In genomic region chr5:71586052-71586940, GRCh38 we compare ENCODE assay signal across 8 cellular contexts. TPM values are rescaled to one million over a fixed set of nuclear protein-coding genes. Genes with fewer than 3 reads are reported as not detected.
DNase-seq lines count a peak whose midpoint lies in the region; ATAC-seq and TF ChIP-seq lines count a peak whose summit lies in the region.

No MANE protein-coding gene starts in this region.

- H3K4me3 ChIP-seq in skeletal muscle cell (ENCODE audit: low read depth, low read length) = peak overlapping the region; percentile 77

- H3K36me3 Mint-ChIP-seq in activated CD4-positive, alpha-beta T cell treated with anti-CD3 and anti-CD28 coated beads, Interleukin-2, amount 10 ng/mL, durations not matched to agents 7 days and 5 days (ENCODE audit: low read depth) = peaks cover 5% of the 10 kb centered on the region
- no peaks in the 10 kb centered on the region for H3K36me3 Mint-ChIP-seq in WTC11
- no peaks in the 10 kb centered on the region for H3K36me3 Mint-ChIP-seq in glutamatergic neuron (ENCODE audit: unreplicated experiment)

- peak overlapping the region; percentile 94 for H3K4me3 Mint-ChIP-seq in activated CD4-positive, alpha-beta T cell treated with anti-CD3 and anti-CD28 coated beads, Interleukin-2, amount 10 ng/mL, durations not matched to agents 7 days and 5 days
- H3K4me3 Mint-ChIP-seq in WTC11 (peak overlapping the region; percentile 91), glutamatergic neuron (ENCODE audit: unreplicated experiment) (peak overlapping the region; percentile 98)

- no peaks in the 10 kb centered on the region for H3K27me3 Mint-ChIP-seq in activated CD4-positive, alpha-beta T cell treated with anti-CD3 and anti-CD28 coated beads, Interleukin-2, amount 10 ng/mL, durations not matched to agents 7 days and 5 days
- H3K27me3 Mint-ChIP-seq in WTC11 (ENCODE audit: low read depth) (no peaks in the 10 kb centered on the region), glutamatergic neuron (ENCODE audit: unreplicated experiment) (peaks cover 2% of the 10 kb centered on the region)

- ATAC-seq in WTC11 = peak; percentile 4; the same call in 1 of the 2 replicates

- peak overlapping the region; percentile 99 for H3K27ac Mint-ChIP-seq in activated CD4-positive, alpha-beta T cell treated with anti-CD3 and anti-CD28 coated beads, Interleukin-2, amount 10 ng/mL, durations not matched to agents 7 days and 5 days
- peak overlapping the region; percentile 99 for H3K27ac Mint-ChIP-seq in WTC11
- H3K27ac Mint-ChIP-seq in glutamatergic neuron (ENCODE audit: unreplicated experiment) = peak overlapping the region; percentile 84

- POLR2A ChIA-PET in activated CD4-positive, alpha-beta T cell treated with anti-CD3 and anti-CD28 coated beads, Interleukin-2, amount 10 ng/mL, durations not matched to agents 7 days and 5 days (lab: Charles Lee) = no interaction called here
- POLR2A ChIA-PET in WTC11 (lab: Charles Lee) = interaction anchor here (1.0 kb wide), 2 partner anchors 11 to 15 kb away, joined by 3 read pairs; no protein-coding TSS in a partner anchor

- H3K4me1 Mint-ChIP-seq in activated CD4-positive, alpha-beta T cell treated with anti-CD3 and anti-CD28 coated beads, Interleukin-2, amount 10 ng/mL, durations not matched to agents 7 days and 5 days = peaks cover 33% of the 10 kb centered on the region
- H3K4me1 Mint-ChIP-seq in WTC11 (peaks cover 14% of the 10 kb centered on the region), glutamatergic neuron (ENCODE audit: low read depth, unreplicated experiment) (peaks cover 2% of the 10 kb centered on the region)

- TF ChIP-seq CTCF in WTC11 (IDR thresholded peaks at IDR 0.05) (no peak), glutamatergic neuron (IDR thresholded peaks at IDR 0.05; ENCODE audit: partially characterized antibody, unreplicated experiment) (no peak)

- H3K9me3 Mint-ChIP-seq in activated CD4-positive, alpha-beta T cell treated with anti-CD3 and anti-CD28 coated beads, Interleukin-2, amount 10 ng/mL, durations not matched to agents 7 days and 5 days = no peaks in the 10 kb centered on the region
- peaks cover 4% of the 10 kb centered on the region for H3K9me3 Mint-ChIP-seq in WTC11
- peaks cover 2% of the 10 kb centered on the region for H3K9me3 Mint-ChIP-seq in glutamatergic neuron (ENCODE audit: unreplicated experiment)

- peak; percentile 38 for DNase-seq in activated CD4-positive, alpha-beta T cell treated with anti-CD3 and anti-CD28 coated beads, Interleukin-2, amount 10 ng/mL, durations not matched to agents 7 days and 5 days
- DNase-seq in activated CD4-positive, alpha-beta T cell treated with anti-CD3 and anti-CD28 coated beads for 48 hours = no peak
- DNase-seq in HuH-7.5 (ENCODE audit: low spot score) (peak; percentile 31), WTC11 (ENCODE audit: low spot score) (no peak), glutamatergic neuron (no peak), skeletal muscle cell (ENCODE audit: low read depth) (no peak), HPDE6-E6E7 (ENCODE audit: extremely low spot score) (no peak)
- no peak for DNase-seq in NK-92 treated with Interleukin-12 subunit alpha and Interleukin-12 subunit beta, amount 100 ng/mL, for 24 hours (lab: John Stamatoyannopoulos, UW)

- CTCF ChIA-PET in activated CD4-positive, alpha-beta T cell treated with anti-CD3 and anti-CD28 coated beads, Interleukin-2, amount 10 ng/mL, durations not matched to agents 7 days and 5 days (lab: Charles Lee) = interaction anchor here (0.7 to 5.5 kb wide), 5 partner anchors 11 to 729 kb away, joined by 3 to 47 read pairs (median 3); no protein-coding TSS in a partner anchor
- CTCF ChIA-PET in WTC11 (lab: Charles Lee) = interaction anchor here (1.4 to 2.6 kb wide), 3 partner anchors 15 to 112 kb away, joined by 5 to 27 read pairs (median 7); no protein-coding TSS in a partner anchor

TF ChIP-seq in WTC11, 78 proteins besides CTCF, POLR2A, EP300 and RAD21:
- TF ChIP-seq ZNF317 (CRISPR knock-in tag; IDR thresholded peaks at IDR 0.05; ENCODE audit: borderline replicate concordance, low read depth) (no peak), NFYB (CRISPR knock-in tag; conservative IDR thresholded peaks at IDR 0.05; ENCODE audit: low read depth) (peak; percentile 57), OVOL2 (CRISPR knock-in tag; IDR thresholded peaks at IDR 0.05; ENCODE audit: borderline replicate concordance) (no peak), ZNF532 (CRISPR knock-in tag; IDR thresholded peaks at IDR 0.05; ENCODE audit: borderline replicate concordance) (no peak)
TF ChIP-seq in WTC11: peak in this region for 1.

RNA-seq across cellular contexts. Expression of gene MCCC2, which starts 0.8 kb away (rescaled TPM):
- total RNA-seq in activated CD4-positive, alpha-beta T cell treated with anti-CD3 and anti-CD28 coated beads, Interleukin-2, amount 10 ng/mL, durations not matched to agents 7 days and 5 days = 10 to 100 TPM; 40.0 to 40.1 TPM
- 65.0 to 65.9 TPM (median 65.4 TPM) in 3 replicates for total RNA-seq in WTC11 (2021)
- total RNA-seq in glutamatergic neuron (ENCODE audit: unreplicated experiment) = 17.3 TPM

Comparison
In these comparisons a context has a peak if more than half of its experiments do, and no peak if none do; other contexts are left out.
1. DNase-seq: peak in activated CD4-positive, alpha-beta T cell treated with anti-CD3 and anti-CD28 coated beads, Interleukin-2, amount 10 ng/mL, durations not matched to agents 7 days and 5 days (single experiment) and HuH-7.5 (single experiment); none in activated CD4-positive, alpha-beta T cell treated with anti-CD3 and anti-CD28 coated beads for 48 hours (single experiment), WTC11 (single experiment), glutamatergic neuron (single experiment), skeletal muscle cell (single experiment), NK-92 treated with Interleukin-12 subunit alpha and Interleukin-12 subunit beta, amount 100 ng/mL, for 24 hours (single experiment) and HPDE6-E6E7 (single experiment).
2. Peak in every context shown above with its lines, with median percentiles within 50 percentile points of each other: H3K27ac Mint-ChIP-seq and H3K4me3 Mint-ChIP-seq.